In the genomic region with DNA sequence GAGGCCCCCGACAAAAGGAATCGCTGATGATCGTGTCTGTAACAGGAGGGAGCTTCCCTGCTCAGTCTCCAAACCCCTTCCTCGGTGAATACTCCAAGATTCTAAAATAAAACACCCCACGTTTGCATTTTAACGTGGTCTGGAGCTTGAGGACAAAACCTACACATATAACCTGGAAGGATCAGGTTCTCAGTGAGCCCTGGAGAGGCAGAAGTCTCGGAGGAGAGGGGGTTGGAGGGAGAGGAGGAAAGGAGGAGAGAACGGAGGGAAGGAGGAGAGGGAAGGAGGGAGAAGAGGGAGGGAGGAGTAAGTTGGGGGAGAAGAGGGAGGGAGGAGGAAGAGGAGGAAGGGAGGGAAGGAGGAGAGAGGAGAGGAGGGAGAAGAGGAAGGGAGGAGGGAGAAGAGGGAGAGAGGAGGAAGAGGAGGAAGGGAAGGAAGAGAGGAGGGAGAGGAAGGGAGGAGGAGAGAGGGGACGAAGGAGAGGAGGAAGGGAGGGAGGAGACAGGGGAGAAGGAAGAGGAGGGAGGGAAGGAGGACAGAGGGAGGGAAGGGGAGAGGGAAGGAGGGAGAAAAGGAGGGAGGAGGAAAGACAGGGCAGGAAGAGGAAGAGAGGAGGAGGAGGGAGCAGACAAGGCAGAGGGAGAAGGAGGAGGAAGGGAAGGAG, we compare ENCODE assay signal across 17 cellular contexts. TPM values are rescaled to one million over a fixed set of nuclear protein-coding genes. Genes with fewer than 3 reads are reported as not detected.
DNase-seq lines count a peak whose midpoint lies in the region; ATAC-seq, FAIRE-seq and TF ChIP-seq lines count a peak whose summit lies in the region.
"Had no signal": no experiment of that assay in that cellular context is flagged by ENCODE, and none has a peak within 500 bp of the region (broad histone marks: within the 10 kb centered on the region; RNA-seq: fewer than 3 reads in every experiment).

No MANE protein-coding gene starts in this region.

- no peak for TF ChIP-seq RAD21 in IMR-90 (IDR thresholded peaks at IDR 0.05; ENCODE audit: low read length)
- no peak for TF ChIP-seq RAD21 in H1 (IDR thresholded peaks at IDR 0.05 in 1 of 2, conservative IDR thresholded peaks at IDR 0.05 in 1 of 2; ENCODE audit: low read depth in 2 of 2, low read length in 2 of 2)
- no peak for TF ChIP-seq RAD21 in neural cell (conservative IDR thresholded peaks at IDR 0.05)

- 72% methylated on average over 2 of the region's 9 CpGs; no CpG with 5 or more reads in 1 of the 2 experiments for WGBS in IMR-90 (ENCODE audit: extremely low coverage in 2 of 2, insufficient read length in 1 of 2), 2 experiments
- 13% methylated on average over 9 of the region's 9 CpGs; no CpG with 5 or more reads in 1 of the 2 experiments for WGBS in H1 (ENCODE audit: extremely low coverage in 1 of 2, insufficient coverage in 1 of 2, insufficient read length in 1 of 2, insufficient replicate concordance in 2 of 2, low coverage in 1 of 2, low lambda C conversion rate in 2 of 2, missing lambda C conversion rate in 1 of 2), 2 experiments

- dilution Hi-C loops in IMR-90 (cut with HindIII; ENCODE audit: low sequenced_read_pairs, unreplicated experiment) = no loop called here

- no peak overlapping the region for H3K4me2 ChIP-seq in IMR-90 (ENCODE audit: low read depth, low read length)
- peak overlapping the region; percentile 65 to 72 for H3K4me2 ChIP-seq in H1 (ENCODE audit: insufficient read depth in 1 of 2, low read depth in 2 of 2, low read length in 2 of 2)
- no peak overlapping the region for H3K4me2 ChIP-seq in neural cell (ENCODE audit: low read length)
- no peak overlapping the region for H3K4me2 ChIP-seq in Karpas-422 (ENCODE audit: low read depth, low read length, poor library complexity, severe bottlenecking)

- CTCF ChIA-PET in IMR-90 (lab: Yijun Ruan, JAX) (interaction anchor here (1.2 to 1.3 kb wide), 2 partner anchors 12 to 100 kb away, joined by 3 to 4 read pairs; no protein-coding TSS in a partner anchor), H1 (lab: Charles Lee; ENCODE audit: partially characterized antibody) (interaction anchor here (0.6 to 20.7 kb wide), 20 partner anchors 8 to 426 kb away, joined by 3 to 620 read pairs (median 5); a partner anchor contains a TSS)

- no peaks in the 10 kb centered on the region for H3K9me1 ChIP-seq in IMR-90 (ENCODE audit: insufficient read depth, low read length)

- H4K20me1 ChIP-seq in IMR-90 (ENCODE audit: insufficient read depth, low read length) (peaks cover 13% of the 10 kb centered on the region), H1 (replicated peaks in 1 of 2; ENCODE audit: control insufficient read depth in 1 of 2, insufficient read depth in 2 of 2, low read length in 2 of 2) (peaks cover 0 to 3% of the 10 kb centered on the region in 2 experiments), neural cell (ENCODE audit: insufficient read depth) (no peaks in the 10 kb centered on the region), Karpas-422 (ENCODE audit: insufficient read depth, low read depth, low read length) (peaks cover 4% of the 10 kb centered on the region; the same call in 1 of the 2 replicates)

- no peak overlapping the region for H3K9ac ChIP-seq in IMR-90 (ENCODE audit: low read depth, low read length)
- no peak overlapping the region for H3K9ac ChIP-seq in H1 (replicated peaks in 1 of 4; ENCODE audit: extremely low read depth in 1 of 4, low read depth in 3 of 4, low read length in 3 of 4)
- H3K9ac ChIP-seq in neural cell (ENCODE audit: low read length) = peak overlapping the region; percentile 45
- no peak overlapping the region for H3K9ac ChIP-seq in Karpas-422 (ENCODE audit: low read length)

- H3K56ac ChIP-seq in IMR-90 (ENCODE audit: extremely low read depth, insufficient read depth, low read length) (no peak overlapping the region), H1 (replicated peaks; ENCODE audit: insufficient read length, low read depth, low read length) (no peak overlapping the region)

- H3K4me1 ChIP-seq in IMR-90 (ENCODE audit: control insufficient read depth, insufficient read depth, low read length) (peaks cover 3% of the 10 kb centered on the region; the same call in 1 of the 2 replicates), H1 (replicated peaks in 1 of 4; ENCODE audit: control insufficient read depth in 3 of 4, insufficient read depth in 4 of 4, low read length in 3 of 4) (peaks cover 0 to 10% (median 7%) of the 10 kb centered on the region in 4 experiments; a peak in 6 of 7 replicates), Karpas-422 (ENCODE audit: low read length) (no peaks in the 10 kb centered on the region)

- no peaks in the 10 kb centered on the region for H3K9me2 ChIP-seq in neural cell (ENCODE audit: insufficient read depth, low read length)
- no peaks in the 10 kb centered on the region for H3K9me2 ChIP-seq in Karpas-422 (replicated peaks; ENCODE audit: insufficient read depth, low read length)

- H2BK12ac ChIP-seq in H1 (ENCODE audit: low read depth, low read length) = peak overlapping the region; percentile 98

- peaks cover 8% of the 10 kb centered on the region; the same call in 1 of the 2 replicates for H3K23me2 ChIP-seq in H1 (ENCODE audit: low read depth, low read length)

- H2AK5ac ChIP-seq in IMR-90 (ENCODE audit: low read depth, low read length) (peak overlapping the region; percentile 46; the same call in 1 of the 2 replicates), H1 (ENCODE audit: low read depth, low read length) (peak overlapping the region; percentile 93; the same call in 1 of the 2 replicates)

- H3K9me3 ChIP-seq in IMR-90 (ENCODE audit: control insufficient read depth, insufficient read depth, low read length) = peaks cover 9% of the 10 kb centered on the region
- peaks cover 5 to 6% of the 10 kb centered on the region in 2 experiments; a peak in 3 of 4 replicates for H3K9me3 ChIP-seq in H1 (ENCODE audit: insufficient read depth in 2 of 2, low read depth in 1 of 2, low read length in 1 of 2)
- no peaks in the 10 kb centered on the region for H3K9me3 ChIP-seq in neural cell (ENCODE audit: low read length)
- H3K9me3 ChIP-seq in Karpas-422 (ENCODE audit: low read length) = peaks cover 4% of the 10 kb centered on the region; the same call in 1 of the 2 replicates
- H3K9me3 ChIP-seq: lower lobe of right lung had no signal

- no peak for TF ChIP-seq EP300 in H1 (IDR thresholded peaks at IDR 0.05; ENCODE audit: borderline replicate concordance in 1 of 2, low read depth in 2 of 2, low read length in 2 of 2)
- no peak for TF ChIP-seq EP300 in neural cell (conservative IDR thresholded peaks at IDR 0.05; ENCODE audit: poor library complexity, severe bottlenecking)

- TF ChIP-seq CTCF in IMR-90 (conservative IDR thresholded peaks at IDR 0.05; ENCODE audit: low read depth, low read length) (no peak), H1 (IDR thresholded peaks at IDR 0.05; ENCODE audit: control extremely low read depth in 1 of 3, insufficient read depth in 1 of 3, low read depth in 1 of 3, low read length in 3 of 3) (no peak), neural cell (IDR thresholded peaks at IDR 0.05; ENCODE audit: poor library complexity, severe bottlenecking) (no peak)

- H3K36me3 ChIP-seq in IMR-90 (ENCODE audit: control insufficient read depth, insufficient read depth, low read length) (peaks cover 3% of the 10 kb centered on the region), H1 (ENCODE audit: control insufficient read depth in 2 of 4, insufficient read depth in 4 of 4, low read length in 3 of 4) (no peaks in the 10 kb centered on the region), neural cell (ENCODE audit: insufficient read depth, low read length) (no peaks in the 10 kb centered on the region), Karpas-422 (ENCODE audit: insufficient read depth, low read length) (no peaks in the 10 kb centered on the region)
- H3K36me3 ChIP-seq: lower lobe of right lung, upper lobe of left lung had no signal

- TF ChIP-seq POLR2A in IMR-90 (IDR thresholded peaks at IDR 0.05; ENCODE audit: low read depth, low read length) (no peak), H1 (IDR thresholded peaks at IDR 0.05; ENCODE audit: control extremely low read depth in 1 of 2, low read depth in 2 of 2, low read length in 2 of 2) (no peak)

- in situ Hi-C loops in IMR-90 (cut with MboI; ENCODE audit: low sequenced_read_pairs) = loop anchor here (5.0 kb wide), 1 partner anchor 59 kb away; no protein-coding TSS in a partner anchor

- DNase-seq in A172 (ENCODE audit: low spot score) (peak; percentile 27), IMR-90 (no peak), H1 (ENCODE audit: low read depth in 1 of 2, low spot score in 2 of 2) (no peak), NCI-H774 (lab: John Stamatoyannopoulos, UW) (no peak), Karpas-422 (no peak), Ammon's horn (ENCODE audit: low spot score) (no peak)
- DNase-seq: activated CD4-positive, alpha-beta T cell treated with anti-CD3 and anti-CD28 coated beads, Interleukin-2, amount 50 U/mL, for 1 hour; CD4-positive, alpha-beta T cell; lower lobe of right lung; natural killer cell; NCI-H2081 treated with DMSO at 0.1 percent for 48 hours; stimulated activated naive CD8-positive, alpha-beta T cell treated with anti-CD3 and anti-CD28 coated beads, Interleukin-15, amount 100 ng/mL, for 72 hours; upper lobe of left lung had no signal

- H2BK15ac ChIP-seq in IMR-90 (ENCODE audit: low read depth, low read length) (no peak overlapping the region), H1 (ENCODE audit: low read length) (peak overlapping the region; percentile 92; the same call in 1 of the 2 replicates)

- H3K4ac ChIP-seq in IMR-90 (ENCODE audit: low read depth, low read length) = no peak overlapping the region
- no peak overlapping the region for H3K4ac ChIP-seq in H1 (replicated peaks; ENCODE audit: insufficient read length, low read depth, low read length)

- H3K27me3 ChIP-seq in IMR-90 (ENCODE audit: control insufficient read depth, insufficient read depth, low read length) (no peaks in the 10 kb centered on the region; the same call in 1 of the 2 replicates), H1 (replicated peaks in 1 of 4; ENCODE audit: control insufficient read depth in 3 of 4, extremely low read depth in 1 of 4, insufficient read depth in 3 of 4, low read length in 3 of 4) (peaks cover 0 to 7% (median 2%) of the 10 kb centered on the region in 4 experiments; a peak in 3 of 7 replicates), neural cell (ENCODE audit: insufficient read depth, low read depth, low read length) (no peaks in the 10 kb centered on the region), Karpas-422 (ENCODE audit: low read length) (no peaks in the 10 kb centered on the region)
- H3K27me3 ChIP-seq: upper lobe of left lung had no signal

- H2BK20ac ChIP-seq in IMR-90 (ENCODE audit: low read depth, low read length) (no peak overlapping the region), H1 (ENCODE audit: low read length) (peak overlapping the region; percentile 91)

- H3K4me3 ChIP-seq in IMR-90 (ENCODE audit: insufficient read depth, low read depth, low read length) (no peak overlapping the region), H1 (ENCODE audit: extremely low read depth in 1 of 4, insufficient read depth in 2 of 4, low read depth in 3 of 4, low read length in 4 of 4) (peak overlapping the region; percentile 15 to 52 (median 20); a peak in 6 of 8 replicates), neural cell (ENCODE audit: low read length) (no peak overlapping the region), Karpas-422 (ENCODE audit: low read length) (no peak overlapping the region)
- H3K4me3 ChIP-seq: lower lobe of right lung, upper lobe of left lung had no signal

- intact Hi-C loops in IMR-90 (cut with micrococcal nuclease) = loop anchor here (5.0 to 10.0 kb wide), 2 partner anchors 59 to 441 kb away; no protein-coding TSS in a partner anchor

- H2BK120ac ChIP-seq in IMR-90 (ENCODE audit: low read depth, low read length) (no peak overlapping the region), H1 (replicated peaks; ENCODE audit: low read depth, low read length) (no peak overlapping the region)

- peak overlapping the region; percentile 47 for H2AFZ ChIP-seq in IMR-90 (replicated peaks; ENCODE audit: low read length, poor library complexity)
- 0 out of 2 replicates have a peak overlapping the region, but pooled peaks have one; percentile 42 for H2AFZ ChIP-seq in H1 (ENCODE audit: low read length)
- peak overlapping the region; percentile 21 for H2AFZ ChIP-seq in neural cell (ENCODE audit: low read depth, low read length)
- H2AFZ ChIP-seq in Karpas-422 (ENCODE audit: low read length) = no peak overlapping the region

- H3K14ac ChIP-seq in IMR-90 (replicated peaks; ENCODE audit: low read depth, low read length) = no peak overlapping the region; the same call in 1 of the 2 replicates
- H3K14ac ChIP-seq in H1 (ENCODE audit: insufficient read length) = no peak overlapping the region

- H3K18ac ChIP-seq in IMR-90 (ENCODE audit: low read depth, low read length) (no peak overlapping the region; the same call in 1 of the 2 replicates), H1 (ENCODE audit: extremely low read depth, low read length) (peak overlapping the region; percentile 87)

- no peak for ATAC-seq in IMR-90 (ENCODE audit: low read depth)
- ATAC-seq in HG03045 (IDR thresholded peaks at IDR 0.05; ENCODE audit: unreplicated experiment) = no peak
- ATAC-seq: lower lobe of right lung; natural killer cell; Panc1; SK-N-SH treated with all-trans-retinoic acid at 6 μM for 48 hours; stimulated activated naive CD8-positive, alpha-beta T cell treated with anti-CD3 and anti-CD28 coated beads, Interleukin-15, amount 100 ng/mL, for 72 hours had no signal

- no peaks in the 10 kb centered on the region for H3F3A ChIP-seq in neural cell (ENCODE audit: insufficient read depth, low read length, poor library complexity, severe bottlenecking)

- H4K91ac ChIP-seq in IMR-90 (ENCODE audit: insufficient read depth, low read depth, low read length) (no peak overlapping the region; the same call in 1 of the 2 replicates), H1 (replicated peaks; ENCODE audit: insufficient read length, low read length) (peak overlapping the region; percentile 19)

- peak overlapping the region in 1 of 2 experiments; percentile 42; a peak in 1 of 4 replicates for H4K8ac ChIP-seq in IMR-90 (ENCODE audit: low read depth in 2 of 2, low read length in 2 of 2)
- no peak overlapping the region for H4K8ac ChIP-seq in H1 (ENCODE audit: extremely low read depth, insufficient read depth, low read length)

- H3K79me1 ChIP-seq in IMR-90 (ENCODE audit: low read depth in 1 of 2, low read length in 2 of 2) (peaks cover 3 to 4% of the 10 kb centered on the region in 2 experiments; a peak in 1 of 4 replicates), H1 (ENCODE audit: low read depth, low read length) (no peaks in the 10 kb centered on the region)

- H3K23ac ChIP-seq in IMR-90 (ENCODE audit: low read depth, low read length) (no peak overlapping the region), H1 (ENCODE audit: insufficient read length) (no peak overlapping the region)

- H2AK9ac ChIP-seq in IMR-90 (replicated peaks; ENCODE audit: low read depth, low read length, poor library complexity) = peak overlapping the region; percentile 7

- no peak overlapping the region for H4K5ac ChIP-seq in IMR-90 (ENCODE audit: low read depth, low read length)
- no peak overlapping the region for H4K5ac ChIP-seq in H1 (ENCODE audit: insufficient read length, low read depth, low read length)

- H3K27ac ChIP-seq in IMR-90 (ENCODE audit: insufficient read depth, low read length) (no peak overlapping the region), H1 (ENCODE audit: low read depth, low read length) (no peak overlapping the region), neural cell (ENCODE audit: low read length) (peak overlapping the region; percentile 34), Karpas-422 (ENCODE audit: low read length) (no peak overlapping the region)
- H3K27ac ChIP-seq: lower lobe of right lung, upper lobe of left lung had no signal

- no peaks in the 10 kb centered on the region for H3K79me2 ChIP-seq in H1 (ENCODE audit: control insufficient read depth in 1 of 2, insufficient read depth in 2 of 2, low read length in 2 of 2)
- no peaks in the 10 kb centered on the region for H3K79me2 ChIP-seq in neural cell (replicated peaks; ENCODE audit: insufficient read depth, low read length)
- H3K79me2 ChIP-seq in Karpas-422 (ENCODE audit: low read length) = no peaks in the 10 kb centered on the region

- BruUV-seq in IMR-90 (replicated peaks; lab: Mats Ljungman, UMichigan) = no TSS peak

- H2BK5ac ChIP-seq in IMR-90 (ENCODE audit: low read depth, low read length, poor library complexity, severe bottlenecking) (no peak overlapping the region), H1 (ENCODE audit: low read depth, low read length) (peak overlapping the region; percentile 83; the same call in 1 of the 2 replicates)

- FAIRE-seq in H1 (lab: Jason Lieb, UNC) = no peak

- POLR2A ChIA-PET in IMR-90 (lab: Charles Lee; ENCODE audit: unreplicated experiment) (no interaction called here), H1 (lab: Charles Lee; ENCODE audit: partially characterized antibody) (interaction anchor here (0.6 to 3.1 kb wide), 14 partner anchors 8 to 184 kb away, joined by 3 to 23 read pairs (median 4); a partner anchor contains a TSS)

RNA-seq across cellular contexts. Expression of a gene that starts 27.4 kb away (rescaled TPM):
- total RNA-seq in A172 (2014; rRNA removed; shearing (Covaris generic)) = 67.4 and 68.3 TPM in 2 replicates
- 12.8 and 13.4 TPM in 2 replicates for total RNA-seq in IMR-90 (2012; rRNA removed)
- 11.3 and 12.0 TPM in 2 replicates for polyA plus RNA-seq in IMR-90 (2012; rRNA removed)
- polyA plus RNA-seq in IMR-90 (2012; cell fraction: cytosol; rRNA removed) = 4.0 and 9.5 TPM in 2 replicates
- polyA plus RNA-seq in IMR-90 (2012; cell fraction: nucleus; rRNA removed; ENCODE audit: low replicate concordance) = 1.7 and 3.6 TPM in 2 replicates
- 51.4 and 59.1 TPM in 2 replicates for total RNA-seq in H1 (2021; fragmentation: NEBNext Ultra II Directional; extraction: Animal tissue kit (Norgen Biotek cat#: 25700))
- 22.5 and 29.4 TPM in 2 replicates for polyA plus RNA-seq in H1 (2011; rRNA removed)
- polyA plus RNA-seq in H1 (2011; cell fraction: cytosol; rRNA removed) = 31.5 TPM
- 18.3 TPM for polyA plus RNA-seq in H1 (2011; cell fraction: nucleus; rRNA removed)
- 34.6 to 46.9 TPM (median 38.3 TPM) in 4 replicates for polyA plus RNA-seq in H1 (2012, experiment 1 of 2)
- 17.0 TPM for polyA plus RNA-seq in H1 (2012, experiment 2 of 2)
- 28.2 TPM for polyA plus RNA-seq in H1 (2013, experiment 1 of 2)
- polyA plus RNA-seq in H1 (2013, experiment 2 of 2) = 28.2 TPM
- 24.8 and 29.1 TPM in 2 replicates for polyA minus RNA-seq in H1 (2011; rRNA and poly(A)+ RNA removed)
- polyA minus RNA-seq in H1 (2011; cell fraction: cytosol; rRNA and poly(A)+ RNA removed) = 14.1 TPM
- 18.6 TPM for polyA minus RNA-seq in H1 (2011; cell fraction: nucleus; rRNA and poly(A)+ RNA removed)
- polyA plus RNA-seq in neural cell = 6.1 and 9.2 TPM in 2 replicates
- polyA minus RNA-seq in neural cell = 4.3 and 4.4 TPM in 2 replicates
- total RNA-seq in Karpas-422 (2014; rRNA removed; shearing (Covaris generic); ENCODE audit: low replicate concordance) = 10.4 and 14.2 TPM in 2 replicates

RNA-seq across cellular contexts. Expression of a gene that starts 34.7 kb away (rescaled TPM):
- total RNA-seq in A172 (2014; rRNA removed; shearing (Covaris generic)) = 10.9 and 11.1 TPM in 2 replicates
- total RNA-seq in IMR-90 (2012; rRNA removed) = 4.5 and 5.0 TPM in 2 replicates
- 12.2 and 18.5 TPM in 2 replicates for polyA plus RNA-seq in IMR-90 (2012; rRNA removed)
- 21.0 and 28.2 TPM in 2 replicates for polyA plus RNA-seq in IMR-90 (2012; cell fraction: cytosol; rRNA removed)
- polyA plus RNA-seq in IMR-90 (2012; cell fraction: nucleus; rRNA removed; ENCODE audit: low replicate concordance) = 12.0 and 16.7 TPM in 2 replicates
- 6.1 and 7.3 TPM in 2 replicates for total RNA-seq in H1 (2021; fragmentation: NEBNext Ultra II Directional; extraction: Animal tissue kit (Norgen Biotek cat#: 25700))
- 9.3 and 13.4 TPM in 2 replicates for polyA plus RNA-seq in H1 (2011; rRNA removed)
- polyA plus RNA-seq in H1 (2011; cell fraction: cytosol; rRNA removed) = 9.3 TPM
- polyA plus RNA-seq in H1 (2011; cell fraction: nucleus; rRNA removed) = 9.9 TPM
- polyA plus RNA-seq in H1 (2012, experiment 1 of 2) = 4.3 to 8.8 TPM (median 7.6 TPM) in 4 replicates
- 7.0 TPM for polyA plus RNA-seq in H1 (2012, experiment 2 of 2)
- 9.0 TPM for polyA plus RNA-seq in H1 (2013, experiment 1 of 2)
- 8.4 TPM for polyA plus RNA-seq in H1 (2013, experiment 2 of 2)
- polyA minus RNA-seq in H1 (2011; rRNA and poly(A)+ RNA removed) = 0.44 and 0.85 TPM in 2 replicates
- polyA minus RNA-seq in H1 (2011; cell fraction: cytosol; rRNA and poly(A)+ RNA removed) = 2.2 TPM
- 1.1 TPM for polyA minus RNA-seq in H1 (2011; cell fraction: nucleus; rRNA and poly(A)+ RNA removed)
- polyA plus RNA-seq in neural cell = not detected in 2 replicates
- not detected in 2 replicates for polyA minus RNA-seq in neural cell
- 13.3 and 24.5 TPM in 2 replicates for total RNA-seq in Karpas-422 (2014; rRNA removed; shearing (Covaris generic); ENCODE audit: low replicate concordance)

Comparison
In these comparisons a context has a peak if more than half of its experiments do, and no peak if none do; other contexts are left out.
1. H3K4me2 ChIP-seq: peak in H1 (2 of 2); none in IMR-90 (single experiment), neural cell (single experiment) and Karpas-422 (single experiment).
2. H3K4me3 ChIP-seq: peak in H1 (4 of 4); none in IMR-90 (single experiment), neural cell (single experiment) and Karpas-422 (single experiment).